21 cellular contexts compared by ENCODE assay signal in genomic region chr18:2442726-2443275, GRCh38.
DNase-seq lines count a peak whose midpoint lies in the region; ATAC-seq and TF ChIP-seq lines count a peak whose summit lies in the region.
"Had no signal": no experiment of that assay in that cellular context is flagged by ENCODE, and none has a peak within 500 bp of the region (broad histone marks: within the 10 kb centered on the region; RNA-seq: fewer than 3 reads in every experiment).

No MANE protein-coding gene starts in this region.

- CTCF ChIA-PET in SK-N-SH (lab: Yijun Ruan, JAX), result interaction anchor here (1.0 kb wide), 1 partner anchor 15 kb away, joined by 3 read pairs; no protein-coding TSS in a partner anchor

- peak overlapping the region; percentile 82 for H3K27ac Mint-ChIP-seq in type B pancreatic cell
- H3K27ac Mint-ChIP-seq: activated naive CD8-positive, alpha-beta T cell; activated T-cell treated with anti-CD3 and anti-CD28 coated beads, Interleukin-2, amount 50 U/mL, for 72 hours; CD14-positive monocyte had no signal

- no peaks in the 10 kb centered on the region for H3K27me3 Mint-ChIP-seq in type B pancreatic cell

- TF ChIP-seq CTCF in breast epithelium (IDR thresholded peaks at IDR 0.05), result no peak
- TF ChIP-seq CTCF in SK-N-SH (IDR thresholded peaks at IDR 0.05), result no peak
- no peak for TF ChIP-seq CTCF in type B pancreatic cell (conservative IDR thresholded peaks at IDR 0.05)
- TF ChIP-seq CTCF in esophagus muscularis mucosa (IDR thresholded peaks at IDR 0.05), result no peak

- H3K36me3 Mint-ChIP-seq in type B pancreatic cell, result peaks cover 3% of the 10 kb centered on the region
- H3K36me3 Mint-ChIP-seq: activated naive CD8-positive, alpha-beta T cell had no signal

- H3K4me1 Mint-ChIP-seq in type B pancreatic cell (ENCODE audit: unreplicated experiment), result peaks cover 8% of the 10 kb centered on the region

- peaks cover 11% of the 10 kb centered on the region for H3F3A ChIP-seq in SK-N-SH (replicated peaks; ENCODE audit: insufficient read depth)

- TF ChIP-seq POLR2A in breast epithelium (IDR thresholded peaks at IDR 0.05), result no peak
- no peak for TF ChIP-seq POLR2A in esophagus muscularis mucosa (IDR thresholded peaks at IDR 0.05; ENCODE audit: low read depth)

- H3K4me3 ChIP-seq in breast epithelium, result no peak overlapping the region
- no peak overlapping the region for H3K4me3 ChIP-seq in SK-N-SH (ENCODE audit: low read depth in 2 of 2, low read length in 1 of 2)
- no peak overlapping the region for H3K4me3 ChIP-seq in esophagus muscularis mucosa

- H3K27me3 ChIP-seq in breast epithelium, result no peaks in the 10 kb centered on the region
- no peaks in the 10 kb centered on the region for H3K27me3 ChIP-seq in SK-N-SH (ENCODE audit: insufficient read depth)
- no peaks in the 10 kb centered on the region for H3K27me3 ChIP-seq in esophagus muscularis mucosa

- no peaks in the 10 kb centered on the region for H3K79me2 ChIP-seq in SK-N-SH (ENCODE audit: insufficient read depth)

- H3K9me3 ChIP-seq in breast epithelium (no peaks in the 10 kb centered on the region), SK-N-SH (no peaks in the 10 kb centered on the region), esophagus muscularis mucosa (no peaks in the 10 kb centered on the region)

- WGBS in SK-N-SH (ENCODE audit: low lambda C conversion rate), result 9% methylated on average over 4 of the region's 4 CpGs
- 74% methylated on average over 4 of the region's 4 CpGs for WGBS in esophagus muscularis mucosa

- peak overlapping the region; percentile 13 for H3K4me3 Mint-ChIP-seq in type B pancreatic cell
- H3K4me3 Mint-ChIP-seq: activated naive CD8-positive, alpha-beta T cell; activated T-cell treated with anti-CD3 and anti-CD28 coated beads, Interleukin-2, amount 50 U/mL, for 72 hours; CD14-positive monocyte had no signal

- ATAC-seq in GM21529 (IDR thresholded peaks at IDR 0.05; ENCODE audit: unreplicated experiment) (no peak), HG02885 (IDR thresholded peaks at IDR 0.05; ENCODE audit: poor library complexity, unreplicated experiment) (no peak)
- ATAC-seq: activated T-cell treated with anti-CD3 and anti-CD28 coated beads, Interleukin-2, amount 50 U/mL, for 72 hours had no signal

- peak; percentile 15 to 55 for DNase-seq in T47D (ENCODE audit: low read depth in 1 of 2, low spot score in 1 of 2)
- DNase-seq in breast epithelium (ENCODE audit: low spot score in 2 of 2), result no peak
- no peak for DNase-seq in SK-N-SH
- peak; percentile 12 for DNase-seq in fibroblast of peridontal ligament (ENCODE audit: extremely low read depth)
- DNase-seq in type B pancreatic cell (ENCODE audit: extremely low spot score, unreplicated experiment), result no peak
- no peak for DNase-seq in esophagus muscularis mucosa (ENCODE audit: extremely low spot score)
- DNase-seq: activated CD4-positive, CD25-positive, alpha-beta regulatory T cell; activated T-cell treated with anti-CD3 and anti-CD28 coated beads, Interleukin-2, amount 50 U/mL, for 72 hours; DMS53; effector CD8-positive, alpha-beta T cell; GOT3; hypothalamus; NCI-H1930; NCI-H510A; SHP77 treated with DMSO at 0.1 percent for 48 hours; T-helper 2 cell had no signal

- in situ Hi-C loops in T47D (cut with HindIII; ENCODE audit: low pct_unique_long_range_greater_than_20kb, low sequenced_read_pairs), result no loop called here

- H3K27ac ChIP-seq in breast epithelium (no peak overlapping the region), SK-N-SH (ENCODE audit: low read depth in 2 of 2, low read length in 1 of 2) (peak overlapping the region; percentile 49 to 55; a peak in 3 of 4 replicates), esophagus muscularis mucosa (replicated peaks in 1 of 4) (no peak overlapping the region)
- H3K27ac ChIP-seq: 22Rv1 had no signal

- no peak for TF ChIP-seq RAD21 in SK-N-SH (IDR thresholded peaks at IDR 0.05; ENCODE audit: low read length)

- no peaks in the 10 kb centered on the region for H4K20me1 ChIP-seq in SK-N-SH (ENCODE audit: insufficient read depth)

- H3K9me3 Mint-ChIP-seq in type B pancreatic cell, result peaks cover 4% of the 10 kb centered on the region
- H3K9me3 Mint-ChIP-seq: activated T-cell treated with anti-CD3 and anti-CD28 coated beads, Interleukin-2, amount 50 U/mL, for 72 hours had no signal

- H3K36me3 ChIP-seq in breast epithelium (no peaks in the 10 kb centered on the region), SK-N-SH (replicated peaks in 1 of 2; ENCODE audit: control insufficient read depth in 1 of 2, insufficient read depth in 2 of 2, low read length in 1 of 2) (no peaks in the 10 kb centered on the region), esophagus muscularis mucosa (no peaks in the 10 kb centered on the region)

- TF ChIP-seq EP300 in SK-N-SH (IDR thresholded peaks at IDR 0.05; ENCODE audit: borderline replicate concordance in 1 of 2, low read depth in 1 of 2, low read length in 1 of 2) (peak in 1 of 2 experiments; percentile 18; a peak in 1 of 4 replicates), esophagus muscularis mucosa (IDR thresholded peaks at IDR 0.05) (no peak)

- H3K9ac ChIP-seq in SK-N-SH, result peak overlapping the region; percentile 3; the same call in 1 of the 2 replicates

- H3K4me1 ChIP-seq in breast epithelium, result no peaks in the 10 kb centered on the region
- H3K4me1 ChIP-seq in SK-N-SH (ENCODE audit: control insufficient read depth in 1 of 2, insufficient read depth in 2 of 2, low read depth in 1 of 2, low read length in 1 of 2), result peaks cover 0 to 10% of the 10 kb centered on the region in 2 experiments; a peak in 2 of 4 replicates
- no peaks in the 10 kb centered on the region for H3K4me1 ChIP-seq in esophagus muscularis mucosa

- peak overlapping the region; percentile 58 for H2AFZ ChIP-seq in SK-N-SH (ENCODE audit: low read depth)

- POLR2A ChIA-PET in SK-N-SH (lab: Yijun Ruan, JAX), result no interaction called here

- peak overlapping the region; percentile 51 for H3K4me2 ChIP-seq in SK-N-SH

- H3K9me2 ChIP-seq in SK-N-SH, result no peaks in the 10 kb centered on the region

- intact Hi-C loops in breast epithelium (cut with DNase I; ENCODE audit: low total_unique reads) (no loop called here), esophagus muscularis mucosa (cut with DNase I) (no loop called here)

TF ChIP-seq in SK-N-SH, 30 proteins besides CTCF, POLR2A, EP300 and RAD21 (continues in another document):
- TF ChIP-seq, protein P1, sequence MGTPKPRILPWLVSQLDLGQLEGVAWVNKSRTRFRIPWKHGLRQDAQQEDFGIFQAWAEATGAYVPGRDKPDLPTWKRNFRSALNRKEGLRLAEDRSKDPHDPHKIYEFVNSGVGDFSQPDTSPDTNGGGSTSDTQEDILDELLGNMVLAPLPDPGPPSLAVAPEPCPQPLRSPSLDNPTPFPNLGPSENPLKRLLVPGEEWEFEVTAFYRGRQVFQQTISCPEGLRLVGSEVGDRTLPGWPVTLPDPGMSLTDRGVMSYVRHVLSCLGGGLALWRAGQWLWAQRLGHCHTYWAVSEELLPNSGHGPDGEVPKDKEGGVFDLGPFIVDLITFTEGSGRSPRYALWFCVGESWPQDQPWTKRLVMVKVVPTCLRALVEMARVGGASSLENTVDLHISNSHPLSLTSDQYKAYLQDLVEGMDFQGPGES (IDR thresholded peaks at IDR 0.05; ENCODE audit: low read depth, low read length), result no peak
- TF ChIP-seq USF2 (IDR thresholded peaks at IDR 0.05; ENCODE audit: borderline replicate concordance, low read depth, low read length), result no peak
- no peak; the same call in 1 of the 2 replicates for TF ChIP-seq NFIC (IDR thresholded peaks at IDR 0.05; ENCODE audit: borderline replicate concordance)
- no peak; the same call in 1 of the 2 replicates for TF ChIP-seq POLR2AphosphoS5 (IDR thresholded peaks at IDR 0.05; ENCODE audit: low read depth, low read length)
- TF ChIP-seq MEF2A (IDR thresholded peaks at IDR 0.05; ENCODE audit: borderline replicate concordance, low read depth), result no peak
- TF ChIP-seq PBX3 (IDR thresholded peaks at IDR 0.05), result no peak
- TF ChIP-seq EZH2phosphoT487 (IDR thresholded peaks at IDR 0.05; ENCODE audit: borderline replicate concordance, low read depth), result no peak
- no peak for TF ChIP-seq SIN3A (IDR thresholded peaks at IDR 0.05; ENCODE audit: borderline replicate concordance, low read depth, low read length)
- peak; percentile 53 for TF ChIP-seq ELF1 (IDR thresholded peaks at IDR 0.05)
- TF ChIP-seq CHD2 (IDR thresholded peaks at IDR 0.05; ENCODE audit: low read length, partially characterized antibody), result no peak
- no peak for TF ChIP-seq MAX (IDR thresholded peaks at IDR 0.05; ENCODE audit: low read depth)
- no peak for TF ChIP-seq GABPA (IDR thresholded peaks at IDR 0.05; ENCODE audit: low read depth)
- peak; percentile 39; the same call in 1 of the 2 replicates for TF ChIP-seq JUND (IDR thresholded peaks at IDR 0.05)
- no peak for TF ChIP-seq GATA2 (CRISPR knock-in tag; IDR thresholded peaks at IDR 0.05)
- no peak for TF ChIP-seq RFX5 (IDR thresholded peaks at IDR 0.05; ENCODE audit: low read length)
- no peak for TF ChIP-seq RCOR1 (IDR thresholded peaks at IDR 0.05; ENCODE audit: low read length)
- no peak for TF ChIP-seq FOXJ3 (CRISPR knock-in tag; IDR thresholded peaks at IDR 0.05)
- TF ChIP-seq YY1 (IDR thresholded peaks at IDR 0.05; ENCODE audit: low read depth), result no peak
- TF ChIP-seq SMC3 (IDR thresholded peaks at IDR 0.05; ENCODE audit: low read depth, low read length), result no peak
- TF ChIP-seq NRF1 (IDR thresholded peaks at IDR 0.05; ENCODE audit: low read depth, low read length), result no peak
- no peak for TF ChIP-seq TAF1 (IDR thresholded peaks at IDR 0.05; ENCODE audit: borderline replicate concordance, low read depth, low read length)

Comparison
In these comparisons a context has a peak if more than half of its experiments do, and no peak if none do; other contexts are left out.
1. DNase-seq: peak in T47D (2 of 2) and fibroblast of peridontal ligament (single experiment); none in breast epithelium (0 of 2), SK-N-SH (single experiment), type B pancreatic cell (single experiment) and esophagus muscularis mucosa (single experiment).
2. H3K27ac ChIP-seq: peak in SK-N-SH (2 of 2); none in breast epithelium (0 of 2) and esophagus muscularis mucosa (0 of 4).